Comparison of ENCODE assay signal across 12 cellular contexts in genomic region chr12:7716391-7716790, GRCh38. TPM values are rescaled to one million over a fixed set of nuclear protein-coding genes. Genes with fewer than 3 reads are reported as not detected.
A peak's percentile ranks its signal among the peaks of the same experiment; 100 is the strongest.
DNase-seq lines count a peak whose midpoint lies in the region; ATAC-seq and TF ChIP-seq lines count a peak whose summit lies in the region.
"Had no signal": no experiment of that assay in that cellular context is flagged by ENCODE, and none has a peak within 500 bp of the region (broad histone marks: within the 10 kb centered on the region; RNA-seq: fewer than 3 reads in every experiment).

No MANE protein-coding gene starts in this region.

- H3K4me3 Mint-ChIP-seq in activated T-helper 17 cell treated with anti-CD3 and anti-CD28 coated beads, Interleukin-2, amount 50 U/mL, for 72 hours, result no peak overlapping the region
- H3K4me3 Mint-ChIP-seq: activated naive CD8-positive, alpha-beta T cell treated with anti-CD3 and anti-CD28 coated beads, Interleukin-2, amount 10 ng/mL, durations not matched to agents 7 days and 5 days; IgD-negative memory B cell; neural crest cell had no signal

- no peak for TF ChIP-seq EP300 in Ishikawa (IDR thresholded peaks at IDR 0.05; ENCODE audit: borderline replicate concordance)

- TF ChIP-seq RAD21 in Ishikawa (IDR thresholded peaks at IDR 0.05; ENCODE audit: low read depth), result peak; percentile 29; the same call in 1 of the 2 replicates

- no peak overlapping the region for H3K27ac Mint-ChIP-seq in activated T-helper 17 cell treated with anti-CD3 and anti-CD28 coated beads, Interleukin-2, amount 50 U/mL, for 72 hours
- H3K27ac Mint-ChIP-seq: activated naive CD8-positive, alpha-beta T cell treated with anti-CD3 and anti-CD28 coated beads, Interleukin-2, amount 10 ng/mL, durations not matched to agents 7 days and 5 days; IgD-negative memory B cell had no signal

- H3K9me3 Mint-ChIP-seq in activated T-helper 17 cell treated with anti-CD3 and anti-CD28 coated beads, Interleukin-2, amount 50 U/mL, for 72 hours, result no peaks in the 10 kb centered on the region
- H3K9me3 Mint-ChIP-seq: activated naive CD8-positive, alpha-beta T cell treated with anti-CD3 and anti-CD28 coated beads, Interleukin-2, amount 10 ng/mL, durations not matched to agents 7 days and 5 days had no signal

- H3K4me1 Mint-ChIP-seq in activated T-helper 17 cell treated with anti-CD3 and anti-CD28 coated beads, Interleukin-2, amount 50 U/mL, for 72 hours, result no peaks in the 10 kb centered on the region
- H3K4me1 Mint-ChIP-seq: activated naive CD8-positive, alpha-beta T cell treated with anti-CD3 and anti-CD28 coated beads, Interleukin-2, amount 10 ng/mL, durations not matched to agents 7 days and 5 days; IgD-negative memory B cell had no signal

- H3K56ac ChIP-seq in mesendoderm (ENCODE audit: low read length), result no peak overlapping the region

- peaks cover 16% of the 10 kb centered on the region for H3K27me3 Mint-ChIP-seq in activated T-helper 17 cell treated with anti-CD3 and anti-CD28 coated beads, Interleukin-2, amount 50 U/mL, for 72 hours

- no peaks in the 10 kb centered on the region for H3K36me3 ChIP-seq in mesendoderm (ENCODE audit: control insufficient read depth, insufficient read depth, low read length)
- H3K36me3 ChIP-seq: HAP-1 had no signal

- H2AK5ac ChIP-seq in mesendoderm (ENCODE audit: low read length), result no peak overlapping the region

- no peaks in the 10 kb centered on the region for H3K79me2 ChIP-seq in mesendoderm (ENCODE audit: control insufficient read depth, insufficient read depth, low read length)

- no peak overlapping the region for H3K23ac ChIP-seq in mesendoderm (ENCODE audit: low read length)

- WGBS in mesendoderm (ENCODE audit: extremely low coverage, insufficient coverage, low lambda C conversion rate), result no CpG with 5 or more reads among the region's 5 CpGs

- no peak overlapping the region for H3K4me3 ChIP-seq in mesendoderm (ENCODE audit: low read length)
- H3K4me3 ChIP-seq: HAP-1 had no signal

- H3K36me3 Mint-ChIP-seq in activated T-helper 17 cell treated with anti-CD3 and anti-CD28 coated beads, Interleukin-2, amount 50 U/mL, for 72 hours (ENCODE audit: low read depth), result no peaks in the 10 kb centered on the region
- H3K36me3 Mint-ChIP-seq: activated naive CD8-positive, alpha-beta T cell treated with anti-CD3 and anti-CD28 coated beads, Interleukin-2, amount 10 ng/mL, durations not matched to agents 7 days and 5 days; IgD-negative memory B cell had no signal

- no peak overlapping the region for H2BK120ac ChIP-seq in mesendoderm (ENCODE audit: low read depth, low read length)

- H3K27ac ChIP-seq in mesendoderm (ENCODE audit: low read depth, low read length), result no peak overlapping the region

- H2BK15ac ChIP-seq in mesendoderm (replicated peaks; ENCODE audit: low read depth), result no peak overlapping the region

- no peaks in the 10 kb centered on the region for H3K4me1 ChIP-seq in mesendoderm (ENCODE audit: control insufficient read depth, low read depth, low read length)
- H3K4me1 ChIP-seq: HAP-1 had no signal

- no peaks in the 10 kb centered on the region for H3K27me3 ChIP-seq in mesendoderm (ENCODE audit: insufficient read depth, low read length, poor library complexity)

- no peak overlapping the region for H3K4ac ChIP-seq in mesendoderm (ENCODE audit: low read depth, low read length)

- no peak overlapping the region for H4K5ac ChIP-seq in mesendoderm (ENCODE audit: low read length)

- H3K4me2 ChIP-seq in mesendoderm (ENCODE audit: low read length), result no peak overlapping the region

- DNase-seq in GDM1 (lab: John Stamatoyannopoulos, UW) (peak; percentile 29), UCSD-AML1 (lab: John Stamatoyannopoulos, UW; ENCODE audit: unreplicated experiment) (peak; percentile 10), mesendoderm (peak; percentile 60), NCI-H1048 (lab: John Stamatoyannopoulos, UW) (no peak), DMS114 treated with DMSO at 0.1 percent for 48 hours (lab: John Stamatoyannopoulos, UW; ENCODE audit: unreplicated experiment) (no peak), DMS79 treated with DMSO at 0.1 percent for 48 hours (lab: John Stamatoyannopoulos, UW) (no peak)
- DNase-seq: activated naive CD8-positive, alpha-beta T cell treated with anti-CD3 and anti-CD28 coated beads, Interleukin-2, amount 10 ng/mL, durations not matched to agents 7 days and 5 days had no signal

- no peak for ATAC-seq in activated T-helper 17 cell treated with anti-CD3 and anti-CD28 coated beads, Interleukin-2, amount 50 U/mL, for 72 hours (replicated peaks)

- no peak overlapping the region for H2BK5ac ChIP-seq in mesendoderm (ENCODE audit: low read length)

- H3K18ac ChIP-seq in mesendoderm (ENCODE audit: low read length), result no peak overlapping the region

- no peak overlapping the region for H4K8ac ChIP-seq in mesendoderm (ENCODE audit: low read depth, low read length)

- H3K79me1 ChIP-seq in mesendoderm (ENCODE audit: low read length), result no peaks in the 10 kb centered on the region

- H3K9ac ChIP-seq in mesendoderm (ENCODE audit: low read length), result no peak overlapping the region

TF ChIP-seq in Ishikawa, 13 proteins besides CTCF, POLR2A, EP300 and RAD21:
- TF ChIP-seq, protein P1, sequence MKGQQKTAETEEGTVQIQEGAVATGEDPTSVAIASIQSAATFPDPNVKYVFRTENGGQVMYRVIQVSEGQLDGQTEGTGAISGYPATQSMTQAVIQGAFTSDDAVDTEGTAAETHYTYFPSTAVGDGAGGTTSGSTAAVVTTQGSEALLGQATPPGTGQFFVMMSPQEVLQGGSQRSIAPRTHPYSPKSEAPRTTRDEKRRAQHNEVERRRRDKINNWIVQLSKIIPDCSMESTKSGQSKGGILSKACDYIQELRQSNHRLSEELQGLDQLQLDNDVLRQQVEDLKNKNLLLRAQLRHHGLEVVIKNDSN (IDR thresholded peaks at IDR 0.05), result no peak
- TF ChIP-seq CREB1 (IDR thresholded peaks at IDR 0.05; ENCODE audit: low read depth), result no peak
- TF ChIP-seq MAX (IDR thresholded peaks at IDR 0.05), result no peak
- TF ChIP-seq YY1 (IDR thresholded peaks at IDR 0.05; ENCODE audit: low read depth), result no peak

RNA-seq across cellular contexts. Expression of gene DPPA3, which starts 5.2 kb away (rescaled TPM):
- 0.81 TPM for polyA plus RNA-seq in mesendoderm (2013, experiment 1 of 2)
- polyA plus RNA-seq in mesendoderm (2013, experiment 2 of 2), result 0.84 TPM
- not detected for total RNA-seq in activated T-helper 17 cell treated with anti-CD3 and anti-CD28 coated beads, Interleukin-2, amount 50 U/mL, for 72 hours
- total RNA-seq: activated naive CD8-positive, alpha-beta T cell treated with anti-CD3 and anti-CD28 coated beads, Interleukin-2, amount 10 ng/mL, durations not matched to agents 7 days and 5 days; neural crest cell had no signal
- polyA plus RNA-seq: IgD-negative memory B cell had no signal

RNA-seq across cellular contexts. Expression of gene GDF3, which starts 20.8 kb away (rescaled TPM):
- polyA plus RNA-seq in mesendoderm (2013, experiment 1 of 2), result 214 TPM
- polyA plus RNA-seq in mesendoderm (2013, experiment 2 of 2), result 215 TPM
- not detected for total RNA-seq in activated T-helper 17 cell treated with anti-CD3 and anti-CD28 coated beads, Interleukin-2, amount 50 U/mL, for 72 hours
- total RNA-seq: activated naive CD8-positive, alpha-beta T cell treated with anti-CD3 and anti-CD28 coated beads, Interleukin-2, amount 10 ng/mL, durations not matched to agents 7 days and 5 days; neural crest cell had no signal
- polyA plus RNA-seq: IgD-negative memory B cell had no signal

RNA-seq across cellular contexts. Expression of gene CLEC4C, which starts 30.8 kb away (rescaled TPM):
- polyA plus RNA-seq in mesendoderm (2013, experiment 1 of 2), result 0.08 TPM
- not detected for polyA plus RNA-seq in mesendoderm (2013, experiment 2 of 2)
- not detected for total RNA-seq in activated T-helper 17 cell treated with anti-CD3 and anti-CD28 coated beads, Interleukin-2, amount 50 U/mL, for 72 hours
- total RNA-seq: activated naive CD8-positive, alpha-beta T cell treated with anti-CD3 and anti-CD28 coated beads, Interleukin-2, amount 10 ng/mL, durations not matched to agents 7 days and 5 days; neural crest cell had no signal

RNA-seq across cellular contexts. Expression of gene NANOGNB, which starts 48.6 kb away (rescaled TPM):
- polyA plus RNA-seq in mesendoderm (2013, experiment 1 of 2), result 0.13 TPM
- 0.20 TPM for polyA plus RNA-seq in mesendoderm (2013, experiment 2 of 2)
- total RNA-seq in activated T-helper 17 cell treated with anti-CD3 and anti-CD28 coated beads, Interleukin-2, amount 50 U/mL, for 72 hours, result not detected
- total RNA-seq: activated naive CD8-positive, alpha-beta T cell treated with anti-CD3 and anti-CD28 coated beads, Interleukin-2, amount 10 ng/mL, durations not matched to agents 7 days and 5 days; neural crest cell had no signal
- polyA plus RNA-seq: IgD-negative memory B cell had no signal

RNA-seq across cellular contexts. Expression of gene APOBEC1, which starts 50.7 kb away (rescaled TPM):
- not detected for polyA plus RNA-seq in mesendoderm (2013, experiment 1 of 2)
- not detected for polyA plus RNA-seq in mesendoderm (2013, experiment 2 of 2)
- not detected for total RNA-seq in activated T-helper 17 cell treated with anti-CD3 and anti-CD28 coated beads, Interleukin-2, amount 50 U/mL, for 72 hours
- total RNA-seq: activated naive CD8-positive, alpha-beta T cell treated with anti-CD3 and anti-CD28 coated beads, Interleukin-2, amount 10 ng/mL, durations not matched to agents 7 days and 5 days; neural crest cell had no signal
- polyA plus RNA-seq: IgD-negative memory B cell had no signal

Comparison
In these comparisons a context has a peak if more than half of its experiments do, and no peak if none do; other contexts are left out.
1. DNase-seq: peak in GDM1 (single experiment), UCSD-AML1 (single experiment) and mesendoderm (single experiment); none in NCI-H1048 (single experiment), DMS114 treated with DMSO at 0.1 percent for 48 hours (single experiment) and DMS79 treated with DMSO at 0.1 percent for 48 hours (single experiment).